Comparison of ENCODE assay signal across 17 cellular contexts in genomic region chr9:107307331-107307730, GRCh38.
"Had no signal": no experiment of that assay in that cellular context is flagged by ENCODE, and none has a peak within 500 bp of the region (broad histone marks: within the 10 kb centered on the region; RNA-seq: fewer than 3 reads in every experiment).

No MANE protein-coding gene starts in this region.

- H3K27me3 ChIP-seq: brain microvascular endothelial cell, gastrocnemius medialis, heart left ventricle, suprapubic skin had no signal

- H3K27ac Mint-ChIP-seq: dendritic cell treated with granulocyte-macrophage colony-stimulating factor and Interleukin-4, amounts not matched to agents 40 ng/mL and 50 ng/mL, for 4 days; T-helper 2 cell treated with Interferon-gamma antibody and Interleukin-4, amounts not matched to agents 5 μg/mL and 100 μg/mL, for 36 hours; type B pancreatic cell had no signal

- ATAC-seq: gastrocnemius medialis; heart left ventricle; left colon; right cardiac atrium; stimulated activated naive CD8-positive, alpha-beta T cell treated with anti-CD3 and anti-CD28 coated beads, Interleukin-15, Interleukin-2, amounts not matched to agents 100 U/mL and 50 U/mL, for 24 hours had no signal

- H3K4me3 Mint-ChIP-seq: activated naive CD8-positive, alpha-beta T cell; dendritic cell treated with granulocyte-macrophage colony-stimulating factor and Interleukin-4, amounts not matched to agents 40 ng/mL and 50 ng/mL, for 4 days; naive B cell; T-helper 2 cell treated with Interferon-gamma antibody and Interleukin-4, amounts not matched to agents 5 μg/mL and 100 μg/mL, for 36 hours; type B pancreatic cell had no signal

- H3K27me3 Mint-ChIP-seq: activated naive CD8-positive, alpha-beta T cell; dendritic cell treated with granulocyte-macrophage colony-stimulating factor and Interleukin-4, amounts not matched to agents 40 ng/mL and 50 ng/mL, for 4 days; naive B cell; type B pancreatic cell had no signal

- DNase-seq: activated gamma-delta T cell treated with Interleukin-2 at 50 U/mL for 16 hours; activated T-cell treated with anti-CD3 and anti-CD28 coated beads, Interleukin-2, amount 50 U/mL, for 1 hour; brain microvascular endothelial cell; effector memory CD4-positive, alpha-beta T cell; gastrocnemius medialis; heart left ventricle; left colon; naive B cell; posterior cingulate gyrus; right cardiac atrium; small intestine; stimulated activated naive CD8-positive, alpha-beta T cell treated with anti-CD3 and anti-CD28 coated beads, Interleukin-15, Interleukin-2, amounts not matched to agents 100 U/mL and 50 U/mL, for 24 hours had no signal

- H3K9me3 Mint-ChIP-seq: dendritic cell treated with granulocyte-macrophage colony-stimulating factor and Interleukin-4, amounts not matched to agents 40 ng/mL and 50 ng/mL, for 4 days; naive B cell; T-helper 2 cell treated with Interferon-gamma antibody and Interleukin-4, amounts not matched to agents 5 μg/mL and 100 μg/mL, for 36 hours; type B pancreatic cell had no signal

- H3K4me1 ChIP-seq: suprapubic skin had no signal

- H3K27ac ChIP-seq: brain microvascular endothelial cell, gastrocnemius medialis, heart left ventricle, suprapubic skin had no signal

- H3K9me3 ChIP-seq: gastrocnemius medialis, heart left ventricle, suprapubic skin had no signal

- H3K4me3 ChIP-seq: gastrocnemius medialis, heart left ventricle, suprapubic skin had no signal
